In genomic region chr9:136512651-136513066, GRCh38 we compare ENCODE assay signal across 1 cellular context.
TF ChIP-seq lines count a peak whose summit lies in the region.

No MANE protein-coding gene starts in this region.

TF ChIP-seq in K562, 482 proteins besides CTCF, POLR2A, EP300 and RAD21 (continued from another document):
- no peak for TF ChIP-seq SFPQ (IDR thresholded peaks at IDR 0.05; ENCODE audit: low read depth, low read length)
- no peak for TF ChIP-seq IRF2 (CRISPR knock-in tag; IDR thresholded peaks at IDR 0.05)
- TF ChIP-seq, protein P1, sequence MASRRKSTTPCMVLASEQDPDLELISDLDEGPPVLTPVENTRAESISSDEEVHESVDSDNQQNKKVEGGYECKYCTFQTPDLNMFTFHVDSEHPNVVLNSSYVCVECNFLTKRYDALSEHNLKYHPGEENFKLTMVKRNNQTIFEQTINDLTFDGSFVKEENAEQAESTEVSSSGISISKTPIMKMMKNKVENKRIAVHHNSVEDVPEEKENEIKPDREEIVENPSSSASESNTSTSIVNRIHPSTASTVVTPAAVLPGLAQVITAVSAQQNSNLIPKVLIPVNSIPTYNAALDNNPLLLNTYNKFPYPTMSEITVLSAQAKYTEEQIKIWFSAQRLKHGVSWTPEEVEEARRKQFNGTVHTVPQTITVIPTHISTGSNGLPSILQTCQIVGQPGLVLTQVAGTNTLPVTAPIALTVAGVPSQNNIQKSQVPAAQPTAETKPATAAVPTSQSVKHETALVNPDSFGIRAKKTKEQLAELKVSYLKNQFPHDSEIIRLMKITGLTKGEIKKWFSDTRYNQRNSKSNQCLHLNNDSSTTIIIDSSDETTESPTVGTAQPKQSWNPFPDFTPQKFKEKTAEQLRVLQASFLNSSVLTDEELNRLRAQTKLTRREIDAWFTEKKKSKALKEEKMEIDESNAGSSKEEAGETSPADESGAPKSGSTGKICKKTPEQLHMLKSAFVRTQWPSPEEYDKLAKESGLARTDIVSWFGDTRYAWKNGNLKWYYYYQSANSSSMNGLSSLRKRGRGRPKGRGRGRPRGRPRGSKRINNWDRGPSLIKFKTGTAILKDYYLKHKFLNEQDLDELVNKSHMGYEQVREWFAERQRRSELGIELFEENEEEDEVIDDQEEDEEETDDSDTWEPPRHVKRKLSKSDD (conservative IDR thresholded peaks at IDR 0.05; ENCODE audit: low read length) = no peak
- no peak for TF ChIP-seq ZNF316 (IDR thresholded peaks at IDR 0.05)
- TF ChIP-seq NFATC3 (IDR thresholded peaks at IDR 0.05) = no peak
- no peak for TF ChIP-seq ELF4 (CRISPR knock-in tag; IDR thresholded peaks at IDR 0.05)
- TF ChIP-seq SMARCA5 (IDR thresholded peaks at IDR 0.05) = no peak
- TF ChIP-seq CTBP1 (IDR thresholded peaks at IDR 0.05; ENCODE audit: borderline replicate concordance) = no peak
- 0 out of 2 replicates have a peak, but pooled peaks have one; percentile 29 for TF ChIP-seq ZC3H4 (CRISPR knock-in tag; IDR thresholded peaks at IDR 0.05; ENCODE audit: borderline replicate concordance)
- no peak for TF ChIP-seq CREB5 (CRISPR knock-in tag; IDR thresholded peaks at IDR 0.05)
- TF ChIP-seq MCM7 (IDR thresholded peaks at IDR 0.05) = no peak
- 0 out of 2 replicates have a peak, but pooled peaks have one; percentile 19 for TF ChIP-seq ZBTB7A (IDR thresholded peaks at IDR 0.05; ENCODE audit: borderline replicate concordance, control insufficient read depth, low read depth, low read length)
- no peak for TF ChIP-seq FOXM1 (IDR thresholded peaks at IDR 0.05; ENCODE audit: low read depth)
- TF ChIP-seq FOXM1 (CRISPR knock-in tag; IDR thresholded peaks at IDR 0.05; ENCODE audit: low read depth) = no peak
- TF ChIP-seq HOXB6 (CRISPR knock-in tag; IDR thresholded peaks at IDR 0.05; ENCODE audit: borderline replicate concordance) = no peak
- TF ChIP-seq, protein P2, sequence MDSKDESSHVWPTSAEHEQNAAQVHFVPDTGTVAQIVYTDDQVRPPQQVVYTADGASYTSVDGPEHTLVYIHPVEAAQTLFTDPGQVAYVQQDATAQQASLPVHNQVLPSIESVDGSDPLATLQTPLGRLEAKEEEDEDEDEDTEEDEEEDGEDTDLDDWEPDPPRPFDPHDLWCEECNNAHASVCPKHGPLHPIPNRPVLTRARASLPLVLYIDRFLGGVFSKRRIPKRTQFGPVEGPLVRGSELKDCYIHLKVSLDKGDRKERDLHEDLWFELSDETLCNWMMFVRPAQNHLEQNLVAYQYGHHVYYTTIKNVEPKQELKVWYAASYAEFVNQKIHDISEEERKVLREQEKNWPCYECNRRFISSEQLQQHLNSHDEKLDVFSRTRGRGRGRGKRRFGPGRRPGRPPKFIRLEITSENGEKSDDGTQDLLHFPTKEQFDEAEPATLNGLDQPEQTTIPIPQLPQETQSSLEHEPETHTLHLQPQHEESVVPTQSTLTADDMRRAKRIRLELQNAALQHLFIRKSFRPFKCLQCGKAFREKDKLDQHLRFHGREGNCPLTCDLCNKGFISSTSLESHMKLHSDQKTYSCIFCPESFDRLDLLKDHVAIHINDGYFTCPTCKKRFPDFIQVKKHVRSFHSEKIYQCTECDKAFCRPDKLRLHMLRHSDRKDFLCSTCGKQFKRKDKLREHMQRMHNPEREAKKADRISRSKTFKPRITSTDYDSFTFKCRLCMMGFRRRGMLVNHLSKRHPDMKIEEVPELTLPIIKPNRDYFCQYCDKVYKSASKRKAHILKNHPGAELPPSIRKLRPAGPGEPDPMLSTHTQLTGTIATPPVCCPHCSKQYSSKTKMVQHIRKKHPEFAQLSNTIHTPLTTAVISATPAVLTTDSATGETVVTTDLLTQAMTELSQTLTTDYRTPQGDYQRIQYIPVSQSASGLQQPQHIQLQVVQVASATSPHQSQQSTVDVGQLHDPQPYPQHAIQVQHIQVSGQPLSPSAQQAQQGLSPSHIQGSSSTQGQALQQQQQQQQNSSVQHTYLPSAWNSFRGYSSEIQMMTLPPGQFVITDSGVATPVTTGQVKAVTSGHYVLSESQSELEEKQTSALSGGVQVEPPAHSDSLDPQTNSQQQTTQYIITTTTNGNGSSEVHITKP (IDR thresholded peaks at IDR 0.05; ENCODE audit: partially characterized antibody) = no peak
- no peak for TF ChIP-seq ZNF280A (IDR thresholded peaks at IDR 0.05; ENCODE audit: low read depth, partially characterized antibody)
- no peak for TF ChIP-seq ZKSCAN3 (CRISPR knock-in tag; IDR thresholded peaks at IDR 0.05)
- peak; percentile 59; the same call in 1 of the 2 replicates for TF ChIP-seq ZFX (CRISPR knock-in tag; IDR thresholded peaks at IDR 0.05)
- no peak for TF ChIP-seq MED1 (CRISPR knock-in tag; IDR thresholded peaks at IDR 0.05; ENCODE audit: borderline replicate concordance)
- peak; percentile 24; the same call in 1 of the 2 replicates for TF ChIP-seq EGR1 (conservative IDR thresholded peaks at IDR 0.05)
- no peak for TF ChIP-seq ZNF263 (CRISPR knock-in tag; IDR thresholded peaks at IDR 0.05; ENCODE audit: borderline replicate concordance)
- no peak for TF ChIP-seq ZNF184 (CRISPR knock-in tag; IDR thresholded peaks at IDR 0.05)
- TF ChIP-seq PURB (CRISPR knock-in tag; IDR thresholded peaks at IDR 0.05; ENCODE audit: low read depth) = no peak
- TF ChIP-seq TAF1 (IDR thresholded peaks at IDR 0.05; ENCODE audit: control insufficient read depth, extremely low read depth, insufficient read depth, low read length, severe bottlenecking) = peak; percentile 19
- peak; percentile 36 to 44; a peak in 1 of 4 replicates for TF ChIP-seq MAZ (CRISPR knock-in tag; conservative IDR thresholded peaks at IDR 0.05 in 1 of 2, IDR thresholded peaks at IDR 0.05 in 1 of 2)
- no peak for TF ChIP-seq L3MBTL2 (IDR thresholded peaks at IDR 0.05)
- peak; percentile 62 for TF ChIP-seq VEZF1 (CRISPR knock-in tag; IDR thresholded peaks at IDR 0.05)
- no peak for TF ChIP-seq ADNP (tag; IDR thresholded peaks at IDR 0.05)
- no peak for TF ChIP-seq ZNF347 (CRISPR knock-in tag; IDR thresholded peaks at IDR 0.05; ENCODE audit: low read depth)
- TF ChIP-seq, protein P3, sequence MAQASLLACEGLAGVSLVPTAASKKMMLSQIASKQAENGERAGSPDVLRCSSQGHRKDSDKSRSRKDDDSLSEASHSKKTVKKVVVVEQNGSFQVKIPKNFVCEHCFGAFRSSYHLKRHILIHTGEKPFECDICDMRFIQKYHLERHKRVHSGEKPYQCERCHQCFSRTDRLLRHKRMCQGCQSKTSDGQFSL (CRISPR knock-in tag; IDR thresholded peaks at IDR 0.05) = no peak
- TF ChIP-seq, protein P3 (tag; IDR thresholded peaks at IDR 0.05) = no peak
- no peak for TF ChIP-seq SNRNP70 (optimal IDR thresholded peaks at IDR 0.05; ENCODE audit: low read depth, low read length)
- TF ChIP-seq, protein P4, sequence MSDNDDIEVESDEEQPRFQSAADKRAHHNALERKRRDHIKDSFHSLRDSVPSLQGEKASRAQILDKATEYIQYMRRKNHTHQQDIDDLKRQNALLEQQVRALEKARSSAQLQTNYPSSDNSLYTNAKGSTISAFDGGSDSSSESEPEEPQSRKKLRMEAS (CRISPR knock-in tag; IDR thresholded peaks at IDR 0.05) = 0 out of 2 replicates have a peak, but pooled peaks have one; percentile 2
